ENCODE assay signal across 1 cellular context in the genomic region with DNA sequence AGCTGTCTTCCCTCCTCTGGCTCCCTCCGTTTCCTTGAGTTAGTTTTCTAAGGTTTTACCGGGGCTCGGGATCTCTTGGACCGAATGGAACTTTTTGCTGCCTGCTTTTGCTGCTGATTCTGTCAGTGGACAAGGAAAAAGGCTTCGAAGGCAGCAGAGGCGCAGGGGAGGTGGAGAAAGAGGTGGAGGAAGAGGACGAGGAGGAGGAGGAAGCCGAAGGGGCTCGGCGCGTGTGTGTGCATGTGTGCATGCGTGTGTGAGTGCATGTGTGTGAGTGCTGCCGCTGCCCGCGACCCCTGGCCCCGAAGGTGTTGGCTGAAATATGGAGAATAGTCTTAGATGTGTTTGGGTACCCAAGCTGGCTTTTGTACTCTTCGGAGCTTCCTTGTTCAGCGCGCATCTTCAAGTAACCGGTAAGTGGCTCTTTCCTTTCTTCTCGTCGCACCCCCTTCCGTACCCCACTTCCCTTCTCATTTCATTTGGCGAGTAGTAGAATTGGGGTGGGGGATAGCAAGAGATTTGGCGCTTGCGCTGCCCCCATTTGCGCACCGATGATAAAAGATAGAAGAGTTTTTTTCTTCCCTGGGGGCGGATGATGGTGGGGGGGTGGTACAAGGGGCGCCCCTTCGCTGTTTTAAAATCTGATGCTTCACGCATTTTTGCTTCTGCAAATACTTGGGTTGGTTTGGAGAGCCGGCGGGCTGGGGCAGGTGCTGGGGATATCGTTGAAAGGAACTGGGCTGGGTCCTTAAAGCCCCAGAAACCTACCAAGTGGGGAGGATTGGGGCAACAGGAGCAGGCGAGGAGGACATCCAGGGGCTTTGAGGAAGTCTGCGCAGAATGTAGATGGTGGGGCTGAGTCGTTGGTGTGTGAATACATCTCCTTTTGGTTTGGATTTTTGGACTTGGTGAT.
TF ChIP-seq lines count a peak whose summit lies in the region.

No MANE protein-coding gene starts in this region.

TF ChIP-seq in H1, 55 proteins besides CTCF, POLR2A, EP300 and RAD21:
- TF ChIP-seq NRF1 (IDR thresholded peaks at IDR 0.05; ENCODE audit: low read depth, low read length), result no peak
- TF ChIP-seq KDM4A (IDR thresholded peaks at IDR 0.05; ENCODE audit: low read depth, low read length, severe bottlenecking), result peak; percentile 51
- peak; percentile 87 for TF ChIP-seq SUZ12 (IDR thresholded peaks at IDR 0.05; ENCODE audit: low read length)
- TF ChIP-seq, protein P1, sequence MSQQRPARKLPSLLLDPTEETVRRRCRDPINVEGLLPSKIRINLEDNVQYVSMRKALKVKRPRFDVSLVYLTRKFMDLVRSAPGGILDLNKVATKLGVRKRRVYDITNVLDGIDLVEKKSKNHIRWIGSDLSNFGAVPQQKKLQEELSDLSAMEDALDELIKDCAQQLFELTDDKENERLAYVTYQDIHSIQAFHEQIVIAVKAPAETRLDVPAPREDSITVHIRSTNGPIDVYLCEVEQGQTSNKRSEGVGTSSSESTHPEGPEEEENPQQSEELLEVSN (IDR thresholded peaks at IDR 0.05), result no peak
- TF ChIP-seq CEBPB (IDR thresholded peaks at IDR 0.05; ENCODE audit: low read depth, low read length), result no peak
- no peak for TF ChIP-seq SIRT6 (IDR thresholded peaks at IDR 0.05; ENCODE audit: low read length)
- TF ChIP-seq HDAC6 (IDR thresholded peaks at IDR 0.05; ENCODE audit: low read depth, low read length), result no peak
- TF ChIP-seq EZH2 (IDR thresholded peaks at IDR 0.05; ENCODE audit: low read depth, low read length, severe bottlenecking), result peak; percentile 79
- no peak for TF ChIP-seq NANOG (IDR thresholded peaks at IDR 0.05; ENCODE audit: insufficient read depth, low read depth, low read length, poor library complexity, severe bottlenecking)
- no peak for TF ChIP-seq POLR2AphosphoS5 (IDR thresholded peaks at IDR 0.05; ENCODE audit: low read depth, low read length)
- no peak for TF ChIP-seq TCF12 (IDR thresholded peaks at IDR 0.05; ENCODE audit: low read depth, low read length)
- TF ChIP-seq BRCA1 (IDR thresholded peaks at IDR 0.05; ENCODE audit: low read depth, low read length), result no peak
- no peak for TF ChIP-seq CHD2 (IDR thresholded peaks at IDR 0.05; ENCODE audit: low read length)
- no peak for TF ChIP-seq SIX5 (IDR thresholded peaks at IDR 0.05; ENCODE audit: low read depth, low read length)
- TF ChIP-seq, protein P2, sequence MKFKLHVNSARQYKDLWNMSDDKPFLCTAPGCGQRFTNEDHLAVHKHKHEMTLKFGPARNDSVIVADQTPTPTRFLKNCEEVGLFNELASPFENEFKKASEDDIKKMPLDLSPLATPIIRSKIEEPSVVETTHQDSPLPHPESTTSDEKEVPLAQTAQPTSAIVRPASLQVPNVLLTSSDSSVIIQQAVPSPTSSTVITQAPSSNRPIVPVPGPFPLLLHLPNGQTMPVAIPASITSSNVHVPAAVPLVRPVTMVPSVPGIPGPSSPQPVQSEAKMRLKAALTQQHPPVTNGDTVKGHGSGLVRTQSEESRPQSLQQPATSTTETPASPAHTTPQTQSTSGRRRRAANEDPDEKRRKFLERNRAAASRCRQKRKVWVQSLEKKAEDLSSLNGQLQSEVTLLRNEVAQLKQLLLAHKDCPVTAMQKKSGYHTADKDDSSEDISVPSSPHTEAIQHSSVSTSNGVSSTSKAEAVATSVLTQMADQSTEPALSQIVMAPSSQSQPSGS (IDR thresholded peaks at IDR 0.05; ENCODE audit: low read length), result no peak
- TF ChIP-seq, protein P3, sequence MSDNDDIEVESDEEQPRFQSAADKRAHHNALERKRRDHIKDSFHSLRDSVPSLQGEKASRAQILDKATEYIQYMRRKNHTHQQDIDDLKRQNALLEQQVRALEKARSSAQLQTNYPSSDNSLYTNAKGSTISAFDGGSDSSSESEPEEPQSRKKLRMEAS (IDR thresholded peaks at IDR 0.05), result peak; percentile 46
- no peak for TF ChIP-seq TAF1 (IDR thresholded peaks at IDR 0.05; ENCODE audit: low read depth, low read length)
- TF ChIP-seq JUND (IDR thresholded peaks at IDR 0.05; ENCODE audit: low read length), result no peak
- TF ChIP-seq RNF2 (IDR thresholded peaks at IDR 0.05; ENCODE audit: borderline replicate concordance, low read depth, low read length, missing control alignments, poor library complexity, severe bottlenecking), result peak; percentile 23
- TF ChIP-seq SP1 (IDR thresholded peaks at IDR 0.05; ENCODE audit: low read depth, low read length), result no peak
- TF ChIP-seq GTF2F1 (IDR thresholded peaks at IDR 0.05; ENCODE audit: borderline replicate concordance, low read depth, low read length), result no peak
